In genomic region chr2:62074233-62074632, GRCh38 we compare ENCODE assay signal across 16 cellular contexts.
"Had no signal": no experiment of that assay in that cellular context is flagged by ENCODE, and none has a peak within 500 bp of the region (broad histone marks: within the 10 kb centered on the region; RNA-seq: fewer than 3 reads in every experiment).

No MANE protein-coding gene starts in this region.

- H3K4me1 ChIP-seq: testis, upper lobe of right lung had no signal

- H3K27me3 Mint-ChIP-seq: activated naive CD4-positive, alpha-beta T cell treated with anti-CD3 and anti-CD28 coated beads, Interleukin-2, amount 10 ng/mL, durations not matched to agents 7 days and 5 days; stimulated activated naive CD8-positive, alpha-beta T cell treated with anti-CD3 and anti-CD28 coated beads, Interleukin-15, Interleukin-2, amounts not matched to agents 100 ng/mL and 50 ng/mL, for 24 hours had no signal

- H3K36me3 ChIP-seq: gastrocnemius medialis, ovary, upper lobe of right lung had no signal

- H3K27ac ChIP-seq: coronary artery, gastrocnemius medialis, left ventricle myocardium inferior, ovary, testis, upper lobe of right lung had no signal

- H3K9me3 Mint-ChIP-seq: stimulated activated naive CD8-positive, alpha-beta T cell treated with anti-CD3 and anti-CD28 coated beads, Interleukin-15, Interleukin-2, amounts not matched to agents 100 ng/mL and 50 ng/mL, for 24 hours had no signal

- H3K27me3 ChIP-seq: gastrocnemius medialis, ovary, testis, upper lobe of right lung had no signal

- H3K4me3 Mint-ChIP-seq: activated naive CD4-positive, alpha-beta T cell treated with anti-CD3 and anti-CD28 coated beads, Interleukin-2, amount 10 ng/mL, durations not matched to agents 7 days and 5 days; neural crest cell; stimulated activated naive CD8-positive, alpha-beta T cell treated with anti-CD3 and anti-CD28 coated beads, Interleukin-15, Interleukin-2, amounts not matched to agents 100 ng/mL and 50 ng/mL, for 24 hours; T-helper 2 cell treated with Interferon-gamma antibody and Interleukin-4, amounts not matched to agents 5 μg/mL and 100 μg/mL, for 36 hours had no signal

- DNase-seq: activated naive CD4-positive, alpha-beta T cell treated with anti-CD3 and anti-CD28 coated beads, Interleukin-2, amount 10 ng/mL, durations not matched to agents 7 days and 5 days; caudate nucleus; effector CD4-positive, alpha-beta T cell; gastrocnemius medialis; hypothalamus; left ventricle myocardium inferior; ovary; stimulated activated CD4-positive, alpha-beta T cell treated with anti-CD3 and anti-CD28 coated beads, Interleukin-2, amount 100 ng/mL, for 48 hours; testis; upper lobe of right lung had no signal

- H3K9me3 ChIP-seq: testis, upper lobe of right lung had no signal

- ATAC-seq: activated CD4-positive, CD25-positive, alpha-beta regulatory T cell treated with anti-CD3 and anti-CD28 coated beads, Interleukin-2, amount 50 U/mL, for 24 hours; gastrocnemius medialis; upper lobe of right lung had no signal

- H3K27ac Mint-ChIP-seq: activated naive CD4-positive, alpha-beta T cell treated with anti-CD3 and anti-CD28 coated beads, Interleukin-2, amount 10 ng/mL, durations not matched to agents 7 days and 5 days; activated T-helper 2 cell treated with anti-CD3 and anti-CD28 coated beads, Interferon-gamma antibody, Interleukin-2, Interleukin-4, amounts not matched to agents 10 μg/mL and 5 μg/mL and 100 μg/mL, durations not matched to agents 14 hours and 24 hours and 36 hours; stimulated activated naive CD8-positive, alpha-beta T cell treated with anti-CD3 and anti-CD28 coated beads, Interleukin-15, Interleukin-2, amounts not matched to agents 100 ng/mL and 50 ng/mL, for 24 hours; T-helper 2 cell treated with Interferon-gamma antibody and Interleukin-4, amounts not matched to agents 5 μg/mL and 100 μg/mL, for 36 hours had no signal

- H3K4me3 ChIP-seq: coronary artery, gastrocnemius medialis, left ventricle myocardium inferior, ovary, testis, upper lobe of right lung had no signal
